16 cellular contexts compared by ENCODE assay signal in the genomic region with DNA sequence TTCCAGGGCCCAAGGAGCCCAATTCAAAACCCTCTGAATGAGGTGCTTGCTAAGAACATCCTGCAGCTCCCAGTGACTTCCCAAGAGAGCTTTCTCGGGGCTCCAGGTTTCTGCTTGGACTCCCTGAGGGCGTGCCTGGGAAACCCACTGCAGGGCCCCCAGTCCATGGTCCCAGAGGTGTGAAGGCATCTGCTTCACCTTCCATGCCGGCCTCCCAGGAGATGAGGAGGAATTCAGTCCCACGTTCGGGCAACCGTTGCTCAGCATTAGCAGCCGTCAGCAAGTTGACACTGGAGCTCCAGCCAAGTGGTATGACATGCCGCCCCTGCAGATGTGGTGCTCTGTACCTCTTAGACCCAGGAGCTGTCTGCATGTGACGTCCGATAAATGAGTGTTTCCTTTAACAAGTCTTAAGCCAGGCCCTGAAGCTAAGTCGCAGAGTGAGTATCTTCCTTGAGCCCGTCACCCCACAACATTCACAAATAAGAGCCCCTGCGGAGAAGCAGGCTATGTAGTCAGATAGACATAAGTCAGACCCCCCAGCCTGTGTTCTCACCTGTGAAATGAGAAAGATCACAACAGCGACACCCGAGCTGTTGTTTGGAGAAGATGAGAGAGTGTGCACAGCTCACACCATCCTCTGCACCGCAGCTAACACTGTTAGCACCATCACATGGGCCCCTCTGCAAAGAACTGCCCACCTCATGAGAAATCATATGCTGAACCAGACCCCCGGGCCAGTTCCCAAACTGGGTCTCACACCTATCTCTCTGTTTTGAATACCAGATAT.
DNase-seq lines count a peak whose midpoint lies in the region; ATAC-seq and TF ChIP-seq lines count a peak whose summit lies in the region.
"Had no signal": no experiment of that assay in that cellular context is flagged by ENCODE, and none has a peak within 500 bp of the region (broad histone marks: within the 10 kb centered on the region; RNA-seq: fewer than 3 reads in every experiment).

No MANE protein-coding gene starts in this region.

- no peak for TF ChIP-seq EP300 in gastroesophageal sphincter (IDR thresholded peaks at IDR 0.05)

- no peaks in the 10 kb centered on the region for H3K4me1 ChIP-seq in mucosa of descending colon (ENCODE audit: low read depth)
- H3K4me1 ChIP-seq in gastroesophageal sphincter = no peaks in the 10 kb centered on the region
- H3K4me1 ChIP-seq: esophagus muscularis mucosa, tibial artery had no signal

- no peaks in the 10 kb centered on the region for H3K36me3 ChIP-seq in mucosa of descending colon (ENCODE audit: low read depth)
- H3K36me3 ChIP-seq in gastroesophageal sphincter = no peaks in the 10 kb centered on the region
- H3K36me3 ChIP-seq: esophagus muscularis mucosa, tibial artery had no signal

- no peak for TF ChIP-seq POLR2A in gastroesophageal sphincter (IDR thresholded peaks at IDR 0.05)

- no peaks in the 10 kb centered on the region for H3K9me3 Mint-ChIP-seq in activated T-cell treated with anti-CD3 and anti-CD28 coated beads, Interleukin-2, amount 50 U/mL, for 72 hours
- H3K9me3 Mint-ChIP-seq in T-cell = no peaks in the 10 kb centered on the region
- no peaks in the 10 kb centered on the region for H3K9me3 Mint-ChIP-seq in stimulated activated effector memory CD8-positive, alpha-beta T cell treated with anti-CD3 and anti-CD28 coated beads, Interleukin-12 subunit alpha, Interleukin-12 subunit beta, amount 100 ng/mL, for 72 hours

- no peak overlapping the region for H3K27ac ChIP-seq in gastroesophageal sphincter
- H3K27ac ChIP-seq: esophagus muscularis mucosa, tibial artery had no signal

- no peaks in the 10 kb centered on the region for H3K9me3 ChIP-seq in mucosa of descending colon
- H3K9me3 ChIP-seq in gastroesophageal sphincter = no peaks in the 10 kb centered on the region
- H3K9me3 ChIP-seq: esophagus muscularis mucosa, tibial artery had no signal

- intact Hi-C loops in head of caudate nucleus (cut with DNase I) = no loop called here
- intact Hi-C loops in mucosa of descending colon (cut with DNase I, micrococcal nuclease) = no loop called here

- POLR2A ChIA-PET in T-cell (lab: Charles Lee) = interaction anchor here in 1 of 2 donors (0.6 kb wide), 1 partner anchor 10 kb away, joined by 7 read pairs; no protein-coding TSS in a partner anchor

- no peak overlapping the region for H3K4me3 Mint-ChIP-seq in activated T-cell treated with anti-CD3 and anti-CD28 coated beads, Interleukin-2, amount 50 U/mL, for 72 hours
- H3K4me3 Mint-ChIP-seq in T-cell = no peak overlapping the region
- H3K4me3 Mint-ChIP-seq in stimulated activated effector memory CD8-positive, alpha-beta T cell treated with anti-CD3 and anti-CD28 coated beads, Interleukin-12 subunit alpha, Interleukin-12 subunit beta, amount 100 ng/mL, for 72 hours = peak overlapping the region; percentile 54

- CTCF ChIA-PET in T-cell (lab: Charles Lee) = interaction anchor here (0.8 to 5.6 kb wide), 8 partner anchors 11 to 386 kb away, joined by 3 to 75 read pairs (median 10); no protein-coding TSS in a partner anchor

- H3K27me3 ChIP-seq in gastroesophageal sphincter = peaks cover 5% of the 10 kb centered on the region
- H3K27me3 ChIP-seq: tibial artery had no signal

- peaks cover 0 to 3% of the 10 kb centered on the region in 2 donors for H3K36me3 Mint-ChIP-seq in activated T-cell treated with anti-CD3 and anti-CD28 coated beads, Interleukin-2, amount 50 U/mL, for 72 hours (ENCODE audit: insufficient read depth in 2 of 2)
- H3K36me3 Mint-ChIP-seq in T-cell = no peaks in the 10 kb centered on the region
- no peaks in the 10 kb centered on the region for H3K36me3 Mint-ChIP-seq in stimulated activated effector memory CD8-positive, alpha-beta T cell treated with anti-CD3 and anti-CD28 coated beads, Interleukin-12 subunit alpha, Interleukin-12 subunit beta, amount 100 ng/mL, for 72 hours

- DNase-seq in activated T-cell treated with anti-CD3 and anti-CD28 coated beads, Interleukin-2, amount 50 U/mL, for 72 hours = no peak
- no peak for DNase-seq in activated T-cell treated with anti-CD3 and anti-CD28 coated beads, Interleukin-2, amount 50 U/mL, for 48 hours
- DNase-seq in T-cell (peak in 1 of 34 experiments; percentile 28), head of caudate nucleus (no peak), mucosa of descending colon (no peak)
- DNase-seq in stimulated activated effector memory CD8-positive, alpha-beta T cell treated with anti-CD3 and anti-CD28 coated beads, Interleukin-12 subunit alpha, Interleukin-12 subunit beta, amount 100 ng/mL, for 72 hours (ENCODE audit: low spot score in 2 of 2) = no peak
- DNase-seq: activated CD4-positive, alpha-beta T cell treated with anti-CD3 and anti-CD28 coated beads, Interleukin-2, amount 50 U/mL, for 4 hours; EL; kidney; NCI-H2029; NCI-H526 treated with DMSO at 0.1 percent for 48 hours; stimulated activated CD4-positive, alpha-beta T cell treated with anti-CD3 and anti-CD28 coated beads, Interleukin-2, amount 100 ng/mL, for 48 hours; tibial artery had no signal

- no peaks in the 10 kb centered on the region for H3K27me3 Mint-ChIP-seq in activated T-cell treated with anti-CD3 and anti-CD28 coated beads, Interleukin-2, amount 50 U/mL, for 72 hours (ENCODE audit: low read depth)
- no peaks in the 10 kb centered on the region for H3K27me3 Mint-ChIP-seq in T-cell

- peaks cover 72% of the 10 kb centered on the region for H3K4me1 Mint-ChIP-seq in activated T-cell treated with anti-CD3 and anti-CD28 coated beads, Interleukin-2, amount 50 U/mL, for 72 hours (ENCODE audit: low read depth)
- H3K4me1 Mint-ChIP-seq in T-cell = peaks cover 52 to 71% (median 66%) of the 10 kb centered on the region in 3 donors
- peaks cover 77% of the 10 kb centered on the region for H3K4me1 Mint-ChIP-seq in stimulated activated effector memory CD8-positive, alpha-beta T cell treated with anti-CD3 and anti-CD28 coated beads, Interleukin-12 subunit alpha, Interleukin-12 subunit beta, amount 100 ng/mL, for 72 hours

- peak overlapping the region; percentile 17 for H3K27ac Mint-ChIP-seq in activated T-cell treated with anti-CD3 and anti-CD28 coated beads, Interleukin-2, amount 50 U/mL, for 72 hours
- H3K27ac Mint-ChIP-seq in T-cell = peak overlapping the region; percentile 79 to 83
- peak overlapping the region; percentile 94 for H3K27ac Mint-ChIP-seq in stimulated activated effector memory CD8-positive, alpha-beta T cell treated with anti-CD3 and anti-CD28 coated beads, Interleukin-12 subunit alpha, Interleukin-12 subunit beta, amount 100 ng/mL, for 72 hours

- WGBS in gastroesophageal sphincter (ENCODE audit: low coverage in 1 of 2), 2 donors = 80 to 86% methylated on average over 1 to 2 of the region's 17 CpGs

- no peak overlapping the region for H3K4me3 ChIP-seq in mucosa of descending colon
- H3K4me3 ChIP-seq in gastroesophageal sphincter = no peak overlapping the region
- H3K4me3 ChIP-seq: esophagus muscularis mucosa, tibial artery had no signal

- ATAC-seq in activated T-cell treated with anti-CD3 and anti-CD28 coated beads, Interleukin-2, amount 50 U/mL, for 72 hours (replicated peaks in 1 of 2) = peak in 1 of 2 donors; percentile 7
- peak; percentile 11 for ATAC-seq in HG02588 (IDR thresholded peaks at IDR 0.05; ENCODE audit: unreplicated experiment)
- ATAC-seq in T-cell (replicated peaks in 1 of 4) = peak in 1 of 4 experiments; percentile 64
- ATAC-seq in stimulated activated effector memory CD8-positive, alpha-beta T cell treated with anti-CD3 and anti-CD28 coated beads, Interleukin-12 subunit alpha, Interleukin-12 subunit beta, amount 100 ng/mL, for 72 hours = peak; percentile 22
- no peak for ATAC-seq in mucosa of descending colon
- ATAC-seq in gastroesophageal sphincter = no peak

- no peak for TF ChIP-seq CTCF in mucosa of descending colon (IDR thresholded peaks at IDR 0.05)
- no peak for TF ChIP-seq CTCF in gastroesophageal sphincter (IDR thresholded peaks at IDR 0.05)

Comparison
In these comparisons a context has a peak if more than half of its experiments do, and no peak if none do; other contexts are left out.
1. ATAC-seq: peak in HG02588 (single experiment) and stimulated activated effector memory CD8-positive, alpha-beta T cell treated with anti-CD3 and anti-CD28 coated beads, Interleukin-12 subunit alpha, Interleukin-12 subunit beta, amount 100 ng/mL, for 72 hours (single experiment); none in mucosa of descending colon (single experiment) and gastroesophageal sphincter (single experiment).
2. H3K27ac Mint-ChIP-seq: peak in every context shown above with its lines; median percentile 94 in stimulated activated effector memory CD8-positive, alpha-beta T cell treated with anti-CD3 and anti-CD28 coated beads, Interleukin-12 subunit alpha, Interleukin-12 subunit beta, amount 100 ng/mL, for 72 hours; 81 in T-cell; 17 in activated T-cell treated with anti-CD3 and anti-CD28 coated beads, Interleukin-2, amount 50 U/mL, for 72 hours.